Comparison of ENCODE assay signal across 1 cellular context in genomic region chr13:30738526-30738925, GRCh38.
TF ChIP-seq lines count a peak whose summit lies in the region.

No MANE protein-coding gene starts in this region.

TF ChIP-seq in H1, 55 proteins besides CTCF, POLR2A, EP300 and RAD21:
- TF ChIP-seq ASH2L (IDR thresholded peaks at IDR 0.05; ENCODE audit: low read length) (no peak), TAF7 (optimal IDR thresholded peaks at IDR 0.05; ENCODE audit: borderline replicate concordance, low read depth, low read length) (no peak), TBP (IDR thresholded peaks at IDR 0.05; ENCODE audit: low read depth, low read length) (no peak), RFX5 (IDR thresholded peaks at IDR 0.05; ENCODE audit: borderline replicate concordance, low read depth, low read length) (no peak), GABPA (IDR thresholded peaks at IDR 0.05; ENCODE audit: borderline replicate concordance, insufficient read depth, low read length) (no peak), CEBPB (IDR thresholded peaks at IDR 0.05; ENCODE audit: low read depth, low read length) (no peak), HDAC6 (IDR thresholded peaks at IDR 0.05; ENCODE audit: low read depth, low read length) (no peak), TEAD4 (IDR thresholded peaks at IDR 0.05; ENCODE audit: low read depth, low read length) (no peak)
